ENCODE assay signal across 1 cellular context in genomic region chr3:179811321-179812095, GRCh38.
TF ChIP-seq lines count a peak whose summit lies in the region.

No MANE protein-coding gene starts in this region.

TF ChIP-seq in GM12878, 131 proteins besides CTCF, POLR2A, EP300 and RAD21 (continued from another document):
- TF ChIP-seq, protein P1, sequence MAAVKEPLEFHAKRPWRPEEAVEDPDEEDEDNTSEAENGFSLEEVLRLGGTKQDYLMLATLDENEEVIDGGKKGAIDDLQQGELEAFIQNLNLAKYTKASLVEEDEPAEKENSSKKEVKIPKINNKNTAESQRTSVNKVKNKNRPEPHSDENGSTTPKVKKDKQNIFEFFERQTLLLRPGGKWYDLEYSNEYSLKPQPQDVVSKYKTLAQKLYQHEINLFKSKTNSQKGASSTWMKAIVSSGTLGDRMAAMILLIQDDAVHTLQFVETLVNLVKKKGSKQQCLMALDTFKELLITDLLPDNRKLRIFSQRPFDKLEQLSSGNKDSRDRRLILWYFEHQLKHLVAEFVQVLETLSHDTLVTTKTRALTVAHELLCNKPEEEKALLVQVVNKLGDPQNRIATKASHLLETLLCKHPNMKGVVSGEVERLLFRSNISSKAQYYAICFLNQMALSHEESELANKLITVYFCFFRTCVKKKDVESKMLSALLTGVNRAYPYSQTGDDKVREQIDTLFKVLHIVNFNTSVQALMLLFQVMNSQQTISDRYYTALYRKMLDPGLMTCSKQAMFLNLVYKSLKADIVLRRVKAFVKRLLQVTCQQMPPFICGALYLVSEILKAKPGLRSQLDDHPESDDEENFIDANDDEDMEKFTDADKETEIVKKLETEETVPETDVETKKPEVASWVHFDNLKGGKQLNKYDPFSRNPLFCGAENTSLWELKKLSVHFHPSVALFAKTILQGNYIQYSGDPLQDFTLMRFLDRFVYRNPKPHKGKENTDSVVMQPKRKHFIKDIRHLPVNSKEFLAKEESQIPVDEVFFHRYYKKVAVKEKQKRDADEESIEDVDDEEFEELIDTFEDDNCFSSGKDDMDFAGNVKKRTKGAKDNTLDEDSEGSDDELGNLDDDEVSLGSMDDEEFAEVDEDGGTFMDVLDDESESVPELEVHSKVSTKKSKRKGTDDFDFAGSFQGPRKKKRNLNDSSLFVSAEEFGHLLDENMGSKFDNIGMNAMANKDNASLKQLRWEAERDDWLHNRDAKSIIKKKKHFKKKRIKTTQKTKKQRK (IDR thresholded peaks at IDR 0.05; ENCODE audit: low read depth, low read length) = no peak
- TF ChIP-seq BRCA1 (IDR thresholded peaks at IDR 0.05; ENCODE audit: low read depth, low read length) (no peak), SMARCA5 (IDR thresholded peaks at IDR 0.05) (0 out of 2 replicates have a peak, but pooled peaks have one; percentile 31), DPF2 (IDR thresholded peaks at IDR 0.05) (peak; percentile 35; the same call in 1 of the 2 replicates), TARDBP (IDR thresholded peaks at IDR 0.05; ENCODE audit: borderline replicate concordance) (no peak), MXI1 (IDR thresholded peaks at IDR 0.05; ENCODE audit: low read depth, low read length) (no peak), LARP7 (IDR thresholded peaks at IDR 0.05) (no peak), SREBF2 (IDR thresholded peaks at IDR 0.05; ENCODE audit: low read length) (no peak), RELA (IDR thresholded peaks at IDR 0.05; ENCODE audit: borderline replicate concordance, partially characterized antibody) (no peak), ETV6 (conservative IDR thresholded peaks at IDR 0.05 in 1 of 2, IDR thresholded peaks at IDR 0.05 in 1 of 2; ENCODE audit: borderline replicate concordance in 1 of 2, low read depth in 1 of 2) (peak in 1 of 2 experiments; percentile 12; a peak in 1 of 4 replicates), NR2C1 (IDR thresholded peaks at IDR 0.05) (no peak), CHD4 (IDR thresholded peaks at IDR 0.05) (no peak), IRF4 (IDR thresholded peaks at IDR 0.05; ENCODE audit: low read depth, low read length) (0 out of 2 replicates have a peak, but pooled peaks have one; percentile 23), ZNF207 (IDR thresholded peaks at IDR 0.05; ENCODE audit: borderline replicate concordance) (no peak), YBX1 (IDR thresholded peaks at IDR 0.05) (no peak), SKIL (IDR thresholded peaks at IDR 0.05; ENCODE audit: low read depth, poor library complexity, severe bottlenecking) (no peak), NRF1 (conservative IDR thresholded peaks at IDR 0.05; ENCODE audit: low read depth, low read length) (no peak), POLR2AphosphoS2 (IDR thresholded peaks at IDR 0.05; ENCODE audit: low read depth, low read length) (no peak), PML (IDR thresholded peaks at IDR 0.05; ENCODE audit: low read length) (no peak), ZNF24 (IDR thresholded peaks at IDR 0.05) (peak; percentile 10; the same call in 1 of the 2 replicates), HCFC1 (IDR thresholded peaks at IDR 0.05; ENCODE audit: low read length) (no peak), JUND (IDR thresholded peaks at IDR 0.05; ENCODE audit: low read depth, low read length) (no peak), POU2F2 (IDR thresholded peaks at IDR 0.05; ENCODE audit: borderline replicate concordance, low read depth, low read length) (no peak), KDM1A (IDR thresholded peaks at IDR 0.05; ENCODE audit: borderline replicate concordance) (no peak), E2F4 (IDR thresholded peaks at IDR 0.05; ENCODE audit: low read depth, low read length) (no peak), CBFB (IDR thresholded peaks at IDR 0.05; ENCODE audit: low read depth) (no peak), SRF (IDR thresholded peaks at IDR 0.05; ENCODE audit: low read depth in 2 of 2, low read length in 2 of 2) (no peak), TAF1 (IDR thresholded peaks at IDR 0.05; ENCODE audit: borderline replicate concordance, low read depth, low read length) (no peak), SPI1 (IDR thresholded peaks at IDR 0.05; ENCODE audit: borderline replicate concordance, insufficient read depth, low read depth, low read length) (no peak), IRF5 (IDR thresholded peaks at IDR 0.05; ENCODE audit: borderline replicate concordance) (no peak), CBX3 (IDR thresholded peaks at IDR 0.05; ENCODE audit: borderline replicate concordance, low read depth) (no peak), HDAC6 (IDR thresholded peaks at IDR 0.05; ENCODE audit: unreplicated experiment) (no peak), CHD2 (IDR thresholded peaks at IDR 0.05; ENCODE audit: borderline replicate concordance, low read depth, low read length) (no peak), ASH2L (IDR thresholded peaks at IDR 0.05; ENCODE audit: borderline replicate concordance, low read depth) (no peak), RCOR1 (conservative IDR thresholded peaks at IDR 0.05; ENCODE audit: low read depth, low read length) (no peak), SIX5 (IDR thresholded peaks at IDR 0.05; ENCODE audit: low read depth, low read length, severe bottlenecking) (no peak), MAX (IDR thresholded peaks at IDR 0.05; ENCODE audit: low read depth, low read length) (no peak), MYB (IDR thresholded peaks at IDR 0.05; ENCODE audit: borderline replicate concordance, low read depth, low read length) (no peak), RUNX3 (IDR thresholded peaks at IDR 0.05; ENCODE audit: low read length) (no peak), YY1 (IDR thresholded peaks at IDR 0.05; ENCODE audit: low read depth, low read length) (peak; percentile 57; the same call in 1 of the 2 replicates), CREB1 (IDR thresholded peaks at IDR 0.05; ENCODE audit: low read depth) (no peak)
- TF ChIP-seq, protein P2, sequence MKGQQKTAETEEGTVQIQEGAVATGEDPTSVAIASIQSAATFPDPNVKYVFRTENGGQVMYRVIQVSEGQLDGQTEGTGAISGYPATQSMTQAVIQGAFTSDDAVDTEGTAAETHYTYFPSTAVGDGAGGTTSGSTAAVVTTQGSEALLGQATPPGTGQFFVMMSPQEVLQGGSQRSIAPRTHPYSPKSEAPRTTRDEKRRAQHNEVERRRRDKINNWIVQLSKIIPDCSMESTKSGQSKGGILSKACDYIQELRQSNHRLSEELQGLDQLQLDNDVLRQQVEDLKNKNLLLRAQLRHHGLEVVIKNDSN (IDR thresholded peaks at IDR 0.05; ENCODE audit: borderline replicate concordance, extremely low read length, insufficient read depth, low read depth, low read length) = no peak
- TF ChIP-seq, protein P3, sequence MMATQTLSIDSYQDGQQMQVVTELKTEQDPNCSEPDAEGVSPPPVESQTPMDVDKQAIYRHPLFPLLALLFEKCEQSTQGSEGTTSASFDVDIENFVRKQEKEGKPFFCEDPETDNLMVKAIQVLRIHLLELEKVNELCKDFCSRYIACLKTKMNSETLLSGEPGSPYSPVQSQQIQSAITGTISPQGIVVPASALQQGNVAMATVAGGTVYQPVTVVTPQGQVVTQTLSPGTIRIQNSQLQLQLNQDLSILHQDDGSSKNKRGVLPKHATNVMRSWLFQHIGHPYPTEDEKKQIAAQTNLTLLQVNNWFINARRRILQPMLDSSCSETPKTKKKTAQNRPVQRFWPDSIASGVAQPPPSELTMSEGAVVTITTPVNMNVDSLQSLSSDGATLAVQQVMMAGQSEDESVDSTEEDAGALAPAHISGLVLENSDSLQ (IDR thresholded peaks at IDR 0.05) = no peak
- TF ChIP-seq, protein P4, sequence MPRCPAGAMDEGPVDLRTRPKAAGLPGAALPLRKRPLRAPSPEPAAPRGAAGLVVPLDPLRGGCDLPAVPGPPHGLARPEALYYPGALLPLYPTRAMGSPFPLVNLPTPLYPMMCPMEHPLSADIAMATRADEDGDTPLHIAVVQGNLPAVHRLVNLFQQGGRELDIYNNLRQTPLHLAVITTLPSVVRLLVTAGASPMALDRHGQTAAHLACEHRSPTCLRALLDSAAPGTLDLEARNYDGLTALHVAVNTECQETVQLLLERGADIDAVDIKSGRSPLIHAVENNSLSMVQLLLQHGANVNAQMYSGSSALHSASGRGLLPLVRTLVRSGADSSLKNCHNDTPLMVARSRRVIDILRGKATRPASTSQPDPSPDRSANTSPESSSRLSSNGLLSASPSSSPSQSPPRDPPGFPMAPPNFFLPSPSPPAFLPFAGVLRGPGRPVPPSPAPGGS (IDR thresholded peaks at IDR 0.05; ENCODE audit: borderline replicate concordance, insufficient read depth, low read depth, low read length, poor library complexity, severe bottlenecking) = no peak
TF ChIP-seq in GM12878: peak in this region for 10.
